12 cellular contexts compared by ENCODE assay signal in genomic region chr7:84042110-84042539, GRCh38.
DNase-seq lines count a peak whose midpoint lies in the region; ATAC-seq, FAIRE-seq and TF ChIP-seq lines count a peak whose summit lies in the region.
"Had no signal": no experiment of that assay in that cellular context is flagged by ENCODE, and none has a peak within 500 bp of the region (broad histone marks: within the 10 kb centered on the region; RNA-seq: fewer than 3 reads in every experiment).

No MANE protein-coding gene starts in this region.

- no TSS peak for BruUV-seq in MCF 10A (replicated peaks; lab: Mats Ljungman, UMichigan)

- no peaks in the 10 kb centered on the region for H3K4me1 ChIP-seq in breast epithelium
- H3K4me1 ChIP-seq: BLaER1, parathyroid adenoma had no signal

- no peak overlapping the region for H3K4me3 Mint-ChIP-seq in MCF 10A (ENCODE audit: unreplicated experiment)

- ATAC-seq in GM21529 (IDR thresholded peaks at IDR 0.05; ENCODE audit: unreplicated experiment) = no peak
- no peak for ATAC-seq in HG03565 (IDR thresholded peaks at IDR 0.05; ENCODE audit: unreplicated experiment)
- no peak for ATAC-seq in Right ventricle myocardium inferior

- FAIRE-seq in D721Med (lab: Jason Lieb, UNC) = no peak

- H3K27me3 ChIP-seq in breast epithelium = no peaks in the 10 kb centered on the region
- H3K27me3 ChIP-seq: BLaER1, cardiac muscle cell had no signal

- CTCF ChIA-PET in MCF 10A (lab: Yijun Ruan, JAX) = no interaction called here

- POLR2A ChIA-PET in MCF 10A (lab: Yijun Ruan, JAX) = interaction anchor here (1.5 kb wide), 1 partner anchor 19 kb away, joined by 3 read pairs; no protein-coding TSS in a partner anchor

- intact Hi-C loops in MCF 10A (cut with micrococcal nuclease) (no loop called here), breast epithelium (cut with DNase I; ENCODE audit: low total_unique reads) (no loop called here), Right ventricle myocardium inferior (cut with DNase I) (no loop called here)

- no peaks in the 10 kb centered on the region for H3K27me3 Mint-ChIP-seq in MCF 10A (ENCODE audit: insufficient read depth, unreplicated experiment)

- peak overlapping the region; percentile 28 for H3K27ac Mint-ChIP-seq in MCF 10A (ENCODE audit: low read depth, unreplicated experiment)

- H3K36me3 ChIP-seq in breast epithelium = no peaks in the 10 kb centered on the region
- H3K36me3 ChIP-seq: BLaER1, cardiac muscle cell had no signal

- no peaks in the 10 kb centered on the region for H3K36me3 Mint-ChIP-seq in MCF 10A (ENCODE audit: insufficient read depth, unreplicated experiment)

- TF ChIP-seq CTCF in MCF 10A (IDR thresholded peaks at IDR 0.05; ENCODE audit: unreplicated experiment) (no peak), breast epithelium (IDR thresholded peaks at IDR 0.05) (no peak), D721Med (IDR thresholded peaks at IDR 0.05; ENCODE audit: insufficient read depth, missing control alignments) (no peak)

- no peak overlapping the region for H3K4me3 ChIP-seq in breast epithelium
- H3K4me3 ChIP-seq: BLaER1, cardiac muscle cell had no signal

- H3K27ac ChIP-seq in breast epithelium = peak overlapping the region in 1 of 2 donors; percentile 4
- H3K27ac ChIP-seq: BLaER1, cardiac muscle cell, parathyroid adenoma had no signal

- H3K9me3 Mint-ChIP-seq in MCF 10A (ENCODE audit: unreplicated experiment) = no peaks in the 10 kb centered on the region

- no peak for TF ChIP-seq POLR2A in breast epithelium (IDR thresholded peaks at IDR 0.05)

- H3K4me1 Mint-ChIP-seq in MCF 10A (ENCODE audit: insufficient read depth, unreplicated experiment) = peaks cover 14% of the 10 kb centered on the region

- DNase-seq in MCF 10A (ENCODE audit: unreplicated experiment) (peak; percentile 38), breast epithelium (ENCODE audit: low spot score in 2 of 2) (no peak), amniotic epithelial cell (ENCODE audit: low read depth) (peak; percentile 67), islet precursor cell (peak; percentile 78), Right ventricle myocardium inferior (ENCODE audit: missing footprints) (no peak), D721Med (ENCODE audit: insufficient read length, low spot score) (no peak)
- DNase-seq: NCI-H187 had no signal

- no peaks in the 10 kb centered on the region for H3K9me3 ChIP-seq in breast epithelium
- H3K9me3 ChIP-seq: BLaER1 had no signal

Comparison
In these comparisons a context has a peak if more than half of its experiments do, and no peak if none do; other contexts are left out.
1. DNase-seq: peak in MCF 10A (single experiment), amniotic epithelial cell (single experiment) and islet precursor cell (single experiment); none in breast epithelium (0 of 2), Right ventricle myocardium inferior (single experiment) and D721Med (single experiment).